Comparison of ENCODE assay signal across 8 cellular contexts in genomic region chr1:19341201-19342076, GRCh38. TPM values are rescaled to one million over a fixed set of nuclear protein-coding genes. Genes with fewer than 3 reads are reported as not detected.
DNase-seq lines count a peak whose midpoint lies in the region; ATAC-seq and TF ChIP-seq lines count a peak whose summit lies in the region.

No MANE protein-coding gene starts in this region.

- H3K27ac ChIP-seq in CD4-positive, CD25-positive, alpha-beta regulatory T cell (ENCODE audit: insufficient read depth, low read length, poor library complexity, severe bottlenecking), result no peak overlapping the region
- H3K27ac ChIP-seq in suprapubic skin, result no peak overlapping the region

- TF ChIP-seq CTCF in fibroblast of villous mesenchyme (IDR thresholded peaks at IDR 0.05; ENCODE audit: insufficient read depth, low read depth, low read length), result peak; percentile 90
- peak; percentile 79 to 93 for TF ChIP-seq CTCF in suprapubic skin (IDR thresholded peaks at IDR 0.05)

- no peak for TF ChIP-seq POLR2A in suprapubic skin (IDR thresholded peaks at IDR 0.05)

- peaks cover 62% of the 10 kb centered on the region for H3K36me3 ChIP-seq in CD4-positive, CD25-positive, alpha-beta regulatory T cell (ENCODE audit: control insufficient read depth, insufficient read depth, low read length)
- peaks cover 60% of the 10 kb centered on the region for H3K36me3 ChIP-seq in suprapubic skin

- peak; percentile 51 to 76 (median 64) for DNase-seq in CD4-positive, CD25-positive, alpha-beta regulatory T cell
- DNase-seq in RPMI8226 (peak; percentile 86), fibroblast of villous mesenchyme (ENCODE audit: low read depth) (peak; percentile 70), occipital lobe (lab: John Stamatoyannopoulos, UW) (peak; percentile 26), suprapubic skin (ENCODE audit: low spot score in 2 of 2) (peak; percentile 87 to 88)
- peak; percentile 64 for DNase-seq in activated T-helper 2 cell treated with anti-CD3 and anti-CD28 coated beads, Interferon-gamma antibody, Interleukin-2, Interleukin-4, amounts not matched to agents 10 μg/mL and 5 μg/mL and 100 μg/mL, durations not matched to agents 14 hours and 24 hours and 36 hours (ENCODE audit: low spot score)

- intact Hi-C loops in activated T-helper 2 cell treated with anti-CD3 and anti-CD28 coated beads, Interferon-gamma antibody, Interleukin-2, Interleukin-4, amounts not matched to agents 10 μg/mL and 5 μg/mL and 100 μg/mL, durations not matched to agents 14 hours and 24 hours and 36 hours (cut with micrococcal nuclease), result loop anchor here (5.0 kb wide), 2 partner anchors 241 to 311 kb away; no protein-coding TSS in a partner anchor

- peaks cover 31% of the 10 kb centered on the region for H3K36me3 Mint-ChIP-seq in CD4-positive, CD25-positive, alpha-beta regulatory T cell
- peaks cover 59% of the 10 kb centered on the region for H3K36me3 Mint-ChIP-seq in activated T-helper 2 cell treated with anti-CD3 and anti-CD28 coated beads, Interferon-gamma antibody, Interleukin-2, Interleukin-4, amounts not matched to agents 10 μg/mL and 5 μg/mL and 100 μg/mL, durations not matched to agents 14 hours and 24 hours and 36 hours (ENCODE audit: low read depth)

- no peak overlapping the region for H3K4me3 ChIP-seq in CD4-positive, CD25-positive, alpha-beta regulatory T cell (ENCODE audit: low read depth, low read length)
- H3K4me3 ChIP-seq in fibroblast of villous mesenchyme (ENCODE audit: low read depth, low read length), result no peak overlapping the region
- H3K4me3 ChIP-seq in suprapubic skin, result no peak overlapping the region

- no peaks in the 10 kb centered on the region for H3K9me3 Mint-ChIP-seq in CD4-positive, CD25-positive, alpha-beta regulatory T cell
- no peaks in the 10 kb centered on the region for H3K9me3 Mint-ChIP-seq in activated T-helper 2 cell treated with anti-CD3 and anti-CD28 coated beads, Interferon-gamma antibody, Interleukin-2, Interleukin-4, amounts not matched to agents 10 μg/mL and 5 μg/mL and 100 μg/mL, durations not matched to agents 14 hours and 24 hours and 36 hours

- peak overlapping the region in 1 of 4 donors; percentile 90 for H3K4me3 Mint-ChIP-seq in CD4-positive, CD25-positive, alpha-beta regulatory T cell
- H3K4me3 Mint-ChIP-seq in activated T-helper 2 cell treated with anti-CD3 and anti-CD28 coated beads, Interferon-gamma antibody, Interleukin-2, Interleukin-4, amounts not matched to agents 10 μg/mL and 5 μg/mL and 100 μg/mL, durations not matched to agents 14 hours and 24 hours and 36 hours (ENCODE audit: low read depth), result no peak overlapping the region

- no peaks in the 10 kb centered on the region for H3K27me3 Mint-ChIP-seq in CD4-positive, CD25-positive, alpha-beta regulatory T cell
- no peaks in the 10 kb centered on the region for H3K27me3 Mint-ChIP-seq in activated T-helper 2 cell treated with anti-CD3 and anti-CD28 coated beads, Interferon-gamma antibody, Interleukin-2, Interleukin-4, amounts not matched to agents 10 μg/mL and 5 μg/mL and 100 μg/mL, durations not matched to agents 14 hours and 24 hours and 36 hours (ENCODE audit: low read depth)

- ATAC-seq in CD4-positive, CD25-positive, alpha-beta regulatory T cell (ENCODE audit: low read depth in 2 of 2), result peak; percentile 74
- ATAC-seq in HG03432 (IDR thresholded peaks at IDR 0.05; ENCODE audit: unreplicated experiment) (peak; percentile 45), GM21367 (IDR thresholded peaks at IDR 0.05; ENCODE audit: unreplicated experiment) (no peak)

- peaks cover 0 to 12% (median 0%) of the 10 kb centered on the region in 4 donors for H3K4me1 Mint-ChIP-seq in CD4-positive, CD25-positive, alpha-beta regulatory T cell
- H3K4me1 Mint-ChIP-seq in activated T-helper 2 cell treated with anti-CD3 and anti-CD28 coated beads, Interferon-gamma antibody, Interleukin-2, Interleukin-4, amounts not matched to agents 10 μg/mL and 5 μg/mL and 100 μg/mL, durations not matched to agents 14 hours and 24 hours and 36 hours (ENCODE audit: low read depth), result peaks cover 14% of the 10 kb centered on the region

- peak overlapping the region; percentile 11 to 71 (median 35) for H3K27ac Mint-ChIP-seq in CD4-positive, CD25-positive, alpha-beta regulatory T cell
- H3K27ac Mint-ChIP-seq in activated T-helper 2 cell treated with anti-CD3 and anti-CD28 coated beads, Interferon-gamma antibody, Interleukin-2, Interleukin-4, amounts not matched to agents 10 μg/mL and 5 μg/mL and 100 μg/mL, durations not matched to agents 14 hours and 24 hours and 36 hours, result peak overlapping the region; percentile 51

- WGBS in suprapubic skin, result 74% methylated on average over 19 of the region's 25 CpGs

- no peaks in the 10 kb centered on the region for H3K4me1 ChIP-seq in CD4-positive, CD25-positive, alpha-beta regulatory T cell (ENCODE audit: control insufficient read depth, insufficient read depth, low read length, poor library complexity, severe bottlenecking)
- peaks cover 41% of the 10 kb centered on the region for H3K4me1 ChIP-seq in suprapubic skin

- TF ChIP-seq EP300 in suprapubic skin (IDR thresholded peaks at IDR 0.05), result no peak

- no peaks in the 10 kb centered on the region for H3K27me3 ChIP-seq in CD4-positive, CD25-positive, alpha-beta regulatory T cell (ENCODE audit: control insufficient read depth, insufficient read depth, low read length)
- H3K27me3 ChIP-seq in suprapubic skin, result no peaks in the 10 kb centered on the region

- no peaks in the 10 kb centered on the region for H3K9me3 ChIP-seq in CD4-positive, CD25-positive, alpha-beta regulatory T cell (ENCODE audit: control insufficient read depth in 2 of 2, low read length in 2 of 2)
- H3K9me3 ChIP-seq in suprapubic skin, result no peaks in the 10 kb centered on the region

RNA-seq across cellular contexts. Expression of gene SLC66A1, which starts 29.3 kb away (rescaled TPM):
- total RNA-seq in CD4-positive, CD25-positive, alpha-beta regulatory T cell, result 3.2 TPM
- 1 to 10 TPM; 3.7 to 8.7 (median 5.8) TPM for polyA plus RNA-seq in CD4-positive, CD25-positive, alpha-beta regulatory T cell
- total RNA-seq in activated T-helper 2 cell treated with anti-CD3 and anti-CD28 coated beads, Interferon-gamma antibody, Interleukin-2, Interleukin-4, amounts not matched to agents 10 μg/mL and 5 μg/mL and 100 μg/mL, durations not matched to agents 14 hours and 24 hours and 36 hours, result 10.6 and 12.1 TPM in 2 replicates
- total RNA-seq in fibroblast of villous mesenchyme (18.6 and 28.3 TPM in 2 replicates), occipital lobe (18.4 TPM), suprapubic skin (10 to 100 TPM; 10.5 to 14.0 (median 12.5) TPM)

RNA-seq across cellular contexts. Expression of gene AKR7A2, which starts 29.5 kb away (rescaled TPM):
- 20.5 TPM for total RNA-seq in CD4-positive, CD25-positive, alpha-beta regulatory T cell
- polyA plus RNA-seq in CD4-positive, CD25-positive, alpha-beta regulatory T cell, result 100 to 1,000 TPM; 107 to 133 (median 115) TPM
- total RNA-seq in activated T-helper 2 cell treated with anti-CD3 and anti-CD28 coated beads, Interferon-gamma antibody, Interleukin-2, Interleukin-4, amounts not matched to agents 10 μg/mL and 5 μg/mL and 100 μg/mL, durations not matched to agents 14 hours and 24 hours and 36 hours, result 34.3 and 38.8 TPM in 2 replicates
- total RNA-seq in fibroblast of villous mesenchyme (55.3 and 57.3 TPM in 2 replicates), occipital lobe (24.2 TPM), suprapubic skin (10 to 100 TPM; 64.8 to 95.6 (median 69.4) TPM)

RNA-seq across cellular contexts. Expression of gene AKR7A3, which starts 52.9 kb away (rescaled TPM):
- 0.99 TPM for total RNA-seq in CD4-positive, CD25-positive, alpha-beta regulatory T cell
- under 1 TPM in 1 of 4 donors, not detected in 3; 0.25 TPM for polyA plus RNA-seq in CD4-positive, CD25-positive, alpha-beta regulatory T cell
- total RNA-seq in activated T-helper 2 cell treated with anti-CD3 and anti-CD28 coated beads, Interferon-gamma antibody, Interleukin-2, Interleukin-4, amounts not matched to agents 10 μg/mL and 5 μg/mL and 100 μg/mL, durations not matched to agents 14 hours and 24 hours and 36 hours, result 1.4 and 2.1 TPM in 2 replicates
- total RNA-seq in fibroblast of villous mesenchyme (0.43 and 1.3 TPM in 2 replicates), occipital lobe (1.2 TPM), suprapubic skin (10 to 100 TPM in 1 of 4 donors, 1 to 10 TPM in 3; 1.7 to 10.1 (median 3.4) TPM)

Comparison
In these comparisons a context has a peak if more than half of its experiments do, and no peak if none do; other contexts are left out.
1. DNase-seq: peak in every context shown above with its lines; median percentile 88 in suprapubic skin; 86 in RPMI8226; 70 in fibroblast of villous mesenchyme; 64 in CD4-positive, CD25-positive, alpha-beta regulatory T cell; 64 in activated T-helper 2 cell treated with anti-CD3 and anti-CD28 coated beads, Interferon-gamma antibody, Interleukin-2, Interleukin-4, amounts not matched to agents 10 μg/mL and 5 μg/mL and 100 μg/mL, durations not matched to agents 14 hours and 24 hours and 36 hours; 26 in occipital lobe.